8 cellular contexts compared by ENCODE assay signal in the genomic region with DNA sequence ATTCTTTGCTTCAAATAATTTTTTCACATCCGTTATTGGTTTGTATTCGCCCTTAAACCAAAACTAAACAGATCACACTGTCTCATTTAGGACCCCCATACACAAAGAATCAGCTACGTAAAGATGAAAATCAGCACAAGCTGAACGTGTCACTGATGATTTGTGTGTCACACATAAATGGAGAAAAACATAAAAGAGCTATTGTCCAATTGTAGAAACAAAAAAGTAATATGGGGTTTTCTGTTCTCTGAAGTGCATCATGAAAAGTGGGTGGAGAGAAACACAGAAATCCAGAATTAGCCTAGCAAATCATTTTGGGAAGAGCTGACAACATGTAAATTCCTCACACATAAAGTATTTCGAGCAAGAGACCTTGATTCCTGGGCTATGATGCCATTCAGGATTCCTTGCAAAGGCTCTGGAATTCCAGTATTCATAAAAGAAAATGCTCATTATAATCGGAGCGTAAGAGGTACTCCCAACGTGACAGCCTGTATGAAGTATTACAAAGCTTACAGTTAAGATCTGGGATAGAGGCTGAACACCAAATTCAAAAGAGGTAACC. TPM values are rescaled to one million over a fixed set of nuclear protein-coding genes. Genes with fewer than 3 reads are reported as not detected.
A peak's percentile ranks its signal among the peaks of the same experiment; 100 is the strongest.
DNase-seq lines count a peak whose midpoint lies in the region; TF ChIP-seq lines count a peak whose summit lies in the region.

No MANE protein-coding gene starts in this region.

- peaks cover 10% of the 10 kb centered on the region for H3K36me3 Mint-ChIP-seq in chondrocyte (ENCODE audit: low read depth)

- no peak for TF ChIP-seq CTCF in AG04450 (IDR thresholded peaks at IDR 0.05; ENCODE audit: low read depth, low read length)
- no peak for TF ChIP-seq CTCF in chondrocyte (IDR thresholded peaks at IDR 0.05)

- no peaks in the 10 kb centered on the region for H3K9me3 ChIP-seq in AG04450 (ENCODE audit: control insufficient read depth, insufficient read depth, low read length)
- no peaks in the 10 kb centered on the region for H3K9me3 ChIP-seq in muscle layer of colon (ENCODE audit: low read length)

- H3K4me1 Mint-ChIP-seq in chondrocyte (ENCODE audit: low read depth): peaks cover 66% of the 10 kb centered on the region

- H3K27ac ChIP-seq in AG04450 (ENCODE audit: low read depth, low read length) (peak overlapping the region; percentile 91), muscle layer of colon (ENCODE audit: low read depth, low read length) (peak overlapping the region; percentile 100)

- peaks cover 21% of the 10 kb centered on the region for H3K36me3 ChIP-seq in muscle layer of colon (ENCODE audit: insufficient read depth, low read length)

- peak overlapping the region; percentile 87 for H3K4me3 Mint-ChIP-seq in chondrocyte (ENCODE audit: unreplicated experiment)

- H3K27me3 ChIP-seq in AG04450 (ENCODE audit: control insufficient read depth, insufficient read depth, low read length): no peaks in the 10 kb centered on the region
- H3K27me3 ChIP-seq in muscle layer of colon (ENCODE audit: control insufficient read depth in 1 of 2, insufficient read depth in 2 of 2, low read length in 2 of 2): no peaks in the 10 kb centered on the region

- peak overlapping the region; percentile 99 for H3K27ac Mint-ChIP-seq in chondrocyte (ENCODE audit: unreplicated experiment)

- H3K4me3 ChIP-seq in AG04450 (ENCODE audit: low read depth, low read length) (peak overlapping the region; percentile 95), muscle layer of colon (ENCODE audit: low read depth in 1 of 2, low read length in 2 of 2) (peak overlapping the region; percentile 75 to 92)

- CTCF ChIA-PET in AG04450 (lab: Charles Lee): interaction anchor here (1.2 to 3.8 kb wide), 2 partner anchors 16 to 49 kb away, joined by 3 to 26 read pairs; no protein-coding TSS in a partner anchor

- peak; percentile 59 for DNase-seq in AG04450 (ENCODE audit: low read depth, low spot score)
- peak; percentile 37 for DNase-seq in LHCN-M2 (ENCODE audit: low read depth)
- DNase-seq in chondrocyte (ENCODE audit: low spot score): no peak
- no peak for DNase-seq in NOMO-1 treated with DMSO at 0.1 percent for 48 hours (lab: John Stamatoyannopoulos, UW; ENCODE audit: unreplicated experiment)
- no peak for DNase-seq in NCI-H2029 (lab: John Stamatoyannopoulos, UW)
- no peak for DNase-seq in effector CD4-positive, alpha-beta T cell
- no peak for DNase-seq in germinal center (ENCODE audit: low spot score)

- POLR2A ChIA-PET in AG04450 (lab: Yijun Ruan, JAX): interaction anchor here (1.6 to 1.9 kb wide), 2 partner anchors 30 to 402 kb away, joined by 6 to 9 read pairs; no protein-coding TSS in a partner anchor

- H3K9ac ChIP-seq in muscle layer of colon (ENCODE audit: low read length): peak overlapping the region; percentile 84

- no peaks in the 10 kb centered on the region for H3K9me3 Mint-ChIP-seq in chondrocyte (ENCODE audit: low read depth)

- no peaks in the 10 kb centered on the region for H3K27me3 Mint-ChIP-seq in chondrocyte (ENCODE audit: low read depth)

- peaks cover 39% of the 10 kb centered on the region for H3K4me1 ChIP-seq in muscle layer of colon (ENCODE audit: insufficient read depth, low read length)

RNA-seq across cellular contexts. Expression of gene DCUN1D3, which starts 1.1 kb away (rescaled TPM):
- 11.3 and 12.0 TPM in 2 replicates for polyA plus RNA-seq in AG04450 (2011; rRNA removed)
- 30.8 and 36.5 TPM in 2 replicates for polyA minus RNA-seq in AG04450 (2011; rRNA and poly(A)+ RNA removed)
- total RNA-seq in LHCN-M2 (2014; rRNA removed) (28.2 and 30.0 TPM in 2 replicates), chondrocyte (40.9 to 46.0 TPM (median 44.4 TPM) in 3 replicates)
- 11.8 TPM for polyA plus RNA-seq in LHCN-M2 (2012)

RNA-seq across cellular contexts. Expression of gene LYRM1, which starts 1.6 kb away (rescaled TPM):
- 32.3 and 41.1 TPM in 2 replicates for polyA plus RNA-seq in AG04450 (2011; rRNA removed)
- polyA minus RNA-seq in AG04450 (2011; rRNA and poly(A)+ RNA removed): 17.9 and 19.1 TPM in 2 replicates
- total RNA-seq in LHCN-M2 (2014; rRNA removed) (80.2 and 87.4 TPM in 2 replicates), chondrocyte (18.1 to 20.1 TPM (median 18.5 TPM) in 3 replicates)
- 44.3 TPM for polyA plus RNA-seq in LHCN-M2 (2012)

Comparison
In these comparisons a context has a peak if more than half of its experiments do, and no peak if none do; other contexts are left out.
1. DNase-seq: peak in AG04450 (single experiment) and LHCN-M2 (single experiment); none in chondrocyte (single experiment), NOMO-1 treated with DMSO at 0.1 percent for 48 hours (single experiment), NCI-H2029 (single experiment), effector CD4-positive, alpha-beta T cell (single experiment) and germinal center (single experiment).